ENCODE assay signal across 8 cellular contexts in genomic region chr3:78741066-78741645, GRCh38.
DNase-seq lines count a peak whose midpoint lies in the region; ATAC-seq, FAIRE-seq and TF ChIP-seq lines count a peak whose summit lies in the region.

No MANE protein-coding gene starts in this region.

- no peak overlapping the region for H3K27ac ChIP-seq in gastroesophageal sphincter

- H3K27me3 ChIP-seq in gastroesophageal sphincter: no peaks in the 10 kb centered on the region

- peak; percentile 79 for FAIRE-seq in A204.1 (lab: Jason Lieb, UNC)

- DNase-seq in RKO (ENCODE audit: low spot score) (peak; percentile 2), posterior vena cava (ENCODE audit: low spot score) (no peak), HuH-7 (ENCODE audit: low spot score) (no peak)
- no peak for DNase-seq in activated effector memory CD4-positive, alpha-beta T cell treated with Interleukin-2 at 50 U/mL for 16 hours
- DNase-seq in NK-92 treated with Interleukin-12 subunit alpha and Interleukin-12 subunit beta, amount 100 ng/mL, for 24 hours (lab: John Stamatoyannopoulos, UW): no peak

- intact Hi-C loops in posterior vena cava (cut with DNase I): no loop called here

- H3K4me3 ChIP-seq in gastroesophageal sphincter: no peak overlapping the region

- no peaks in the 10 kb centered on the region for H3K4me1 ChIP-seq in gastroesophageal sphincter

- TF ChIP-seq EP300 in gastroesophageal sphincter (IDR thresholded peaks at IDR 0.05): no peak

- WGBS in gastroesophageal sphincter (ENCODE audit: low coverage in 1 of 2), 2 donors: 92 to 100% methylated on average over 1 of the region's 1 CpG

- TF ChIP-seq CTCF in GM12872 (IDR thresholded peaks at IDR 0.05; ENCODE audit: insufficient read depth, low read depth, low read length) (peak; percentile 53; the same call in 2 of the 3 replicates), gastroesophageal sphincter (IDR thresholded peaks at IDR 0.05) (peak in 3 of 4 experiments; percentile 6 to 29 (median 18))

- no peak for TF ChIP-seq POLR2A in gastroesophageal sphincter (IDR thresholded peaks at IDR 0.05)

- ATAC-seq in gastroesophageal sphincter: no peak

- H3K36me3 ChIP-seq in gastroesophageal sphincter: no peaks in the 10 kb centered on the region

- H3K9me3 ChIP-seq in gastroesophageal sphincter: no peaks in the 10 kb centered on the region
